Comparison of ENCODE assay signal across 1 cellular context in the genomic region with DNA sequence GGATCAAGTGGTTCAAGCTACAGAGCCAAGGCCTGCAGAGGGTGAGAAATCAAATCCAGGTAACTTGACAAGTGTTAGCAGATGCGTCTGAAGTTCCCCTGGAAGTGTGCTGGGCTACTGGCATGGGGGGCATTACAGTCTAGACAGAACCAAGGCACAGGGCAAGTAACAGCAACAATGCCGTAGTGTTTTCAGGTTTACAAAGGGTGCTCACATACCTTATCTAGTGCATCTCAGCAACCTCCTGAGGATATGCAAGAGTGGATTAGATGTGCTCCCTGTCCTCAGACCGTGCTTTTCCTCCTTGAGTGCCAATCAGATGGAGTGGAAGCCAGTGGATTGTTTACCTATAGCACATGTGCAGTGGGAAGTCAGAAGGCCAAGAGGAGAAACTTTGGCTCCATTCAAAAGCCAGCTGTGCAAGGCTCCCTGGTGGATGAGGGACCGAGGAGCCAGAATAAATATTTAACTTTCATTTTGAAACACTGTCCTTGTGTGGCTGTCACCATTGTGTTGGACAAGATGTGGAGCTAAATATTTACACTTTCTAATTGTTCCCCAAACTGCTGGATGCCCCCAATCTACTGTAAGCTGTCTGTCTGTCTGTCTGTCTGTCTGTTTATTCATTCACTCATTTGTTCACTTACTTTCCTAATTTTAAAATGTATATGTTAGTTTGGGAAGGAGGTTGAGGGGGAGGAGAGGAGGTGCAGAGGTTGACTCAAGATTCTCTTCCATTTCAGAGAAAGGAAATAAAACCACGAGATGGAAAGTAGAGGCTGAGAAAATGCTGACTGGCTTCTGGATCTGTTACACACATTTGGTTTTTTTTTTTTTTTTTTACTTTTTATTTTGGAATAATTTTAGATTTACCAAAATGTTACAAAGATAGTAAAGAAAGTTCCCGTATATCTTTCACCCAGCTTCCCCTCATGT.
A peak's percentile ranks its signal among the peaks of the same experiment; 100 is the strongest.
TF ChIP-seq lines count a peak whose summit lies in the region.

No MANE protein-coding gene starts in this region.

TF ChIP-seq in HepG2, 621 proteins besides CTCF, POLR2A, EP300 and RAD21 (continued from another document and continues in another):
- TF ChIP-seq ZNF609 (CRISPR knock-in tag; IDR thresholded peaks at IDR 0.05; ENCODE audit: borderline replicate concordance) (peak; percentile 88), ZFP36 (IDR thresholded peaks at IDR 0.05; ENCODE audit: borderline replicate concordance, low read depth, low read length, partially characterized antibody) (no peak), MEF2D (CRISPR knock-in tag; IDR thresholded peaks at IDR 0.05) (0 out of 2 replicates have a peak, but pooled peaks have one; percentile 31), SKI (IDR thresholded peaks at IDR 0.05; ENCODE audit: partially characterized antibody) (no peak), EZH2 (conservative IDR thresholded peaks at IDR 0.05; ENCODE audit: low read depth, low read length) (no peak), ZNF180 (CRISPR knock-in tag; IDR thresholded peaks at IDR 0.05; ENCODE audit: borderline replicate concordance, low read depth) (no peak), ZNF576 (CRISPR knock-in tag; IDR thresholded peaks at IDR 0.05) (no peak), ZBTB1 (CRISPR knock-in tag; IDR thresholded peaks at IDR 0.05; ENCODE audit: borderline replicate concordance) (no peak), GPBP1L1 (CRISPR knock-in tag; IDR thresholded peaks at IDR 0.05) (no peak), AKAP8 (CRISPR knock-in tag; IDR thresholded peaks at IDR 0.05) (no peak), HDAC1 (CRISPR knock-in tag; IDR thresholded peaks at IDR 0.05) (peak; percentile 75), PBX2 (CRISPR knock-in tag; IDR thresholded peaks at IDR 0.05) (no peak), NCOR1 (IDR thresholded peaks at IDR 0.05; ENCODE audit: borderline replicate concordance, low read length) (peak; percentile 48; the same call in 1 of the 2 replicates), ZNF160 (CRISPR knock-in tag; IDR thresholded peaks at IDR 0.05) (no peak), ATF1 (CRISPR knock-in tag; IDR thresholded peaks at IDR 0.05) (0 out of 2 replicates have a peak, but pooled peaks have one; percentile 30), MAZ (IDR thresholded peaks at IDR 0.05; ENCODE audit: borderline replicate concordance, low read depth, low read length) (no peak), MAZ (CRISPR knock-in tag; IDR thresholded peaks at IDR 0.05; ENCODE audit: low read depth) (no peak), SNRNP70 (IDR thresholded peaks at IDR 0.05; ENCODE audit: low read depth, low read length) (no peak), GFI1 (CRISPR knock-in tag; IDR thresholded peaks at IDR 0.05; ENCODE audit: borderline replicate concordance) (no peak), ZNF780A (CRISPR knock-in tag; IDR thresholded peaks at IDR 0.05) (no peak), FOSL2 (CRISPR knock-in tag; IDR thresholded peaks at IDR 0.05) (no peak), MLX (CRISPR knock-in tag; IDR thresholded peaks at IDR 0.05) (no peak), NCOA5 (CRISPR knock-in tag; IDR thresholded peaks at IDR 0.05) (no peak), HOXD1 (CRISPR knock-in tag; IDR thresholded peaks at IDR 0.05) (no peak), ZNF296 (CRISPR knock-in tag; conservative IDR thresholded peaks at IDR 0.05) (no peak), ASH2L (IDR thresholded peaks at IDR 0.05; ENCODE audit: insufficient read length, low read depth, low read length) (peak; percentile 20), NR2F6 (IDR thresholded peaks at IDR 0.05) (peak; percentile 62), NR2F6 (CRISPR knock-in tag; IDR thresholded peaks at IDR 0.05) (peak; percentile 42; the same call in 1 of the 2 replicates), PREB (CRISPR knock-in tag; IDR thresholded peaks at IDR 0.05) (no peak), ZNF430 (CRISPR knock-in tag; IDR thresholded peaks at IDR 0.05) (no peak)
- TF ChIP-seq, protein P1, sequence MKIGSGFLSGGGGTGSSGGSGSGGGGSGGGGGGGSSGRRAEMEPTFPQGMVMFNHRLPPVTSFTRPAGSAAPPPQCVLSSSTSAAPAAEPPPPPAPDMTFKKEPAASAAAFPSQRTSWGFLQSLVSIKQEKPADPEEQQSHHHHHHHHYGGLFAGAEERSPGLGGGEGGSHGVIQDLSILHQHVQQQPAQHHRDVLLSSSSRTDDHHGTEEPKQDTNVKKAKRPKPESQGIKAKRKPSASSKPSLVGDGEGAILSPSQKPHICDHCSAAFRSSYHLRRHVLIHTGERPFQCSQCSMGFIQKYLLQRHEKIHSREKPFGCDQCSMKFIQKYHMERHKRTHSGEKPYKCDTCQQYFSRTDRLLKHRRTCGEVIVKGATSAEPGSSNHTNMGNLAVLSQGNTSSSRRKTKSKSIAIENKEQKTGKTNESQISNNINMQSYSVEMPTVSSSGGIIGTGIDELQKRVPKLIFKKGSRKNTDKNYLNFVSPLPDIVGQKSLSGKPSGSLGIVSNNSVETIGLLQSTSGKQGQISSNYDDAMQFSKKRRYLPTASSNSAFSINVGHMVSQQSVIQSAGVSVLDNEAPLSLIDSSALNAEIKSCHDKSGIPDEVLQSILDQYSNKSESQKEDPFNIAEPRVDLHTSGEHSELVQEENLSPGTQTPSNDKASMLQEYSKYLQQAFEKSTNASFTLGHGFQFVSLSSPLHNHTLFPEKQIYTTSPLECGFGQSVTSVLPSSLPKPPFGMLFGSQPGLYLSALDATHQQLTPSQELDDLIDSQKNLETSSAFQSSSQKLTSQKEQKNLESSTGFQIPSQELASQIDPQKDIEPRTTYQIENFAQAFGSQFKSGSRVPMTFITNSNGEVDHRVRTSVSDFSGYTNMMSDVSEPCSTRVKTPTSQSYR (CRISPR knock-in tag; IDR thresholded peaks at IDR 0.05; ENCODE audit: borderline replicate concordance), result no peak; the same call in 1 of the 2 replicates
- TF ChIP-seq, protein P2, sequence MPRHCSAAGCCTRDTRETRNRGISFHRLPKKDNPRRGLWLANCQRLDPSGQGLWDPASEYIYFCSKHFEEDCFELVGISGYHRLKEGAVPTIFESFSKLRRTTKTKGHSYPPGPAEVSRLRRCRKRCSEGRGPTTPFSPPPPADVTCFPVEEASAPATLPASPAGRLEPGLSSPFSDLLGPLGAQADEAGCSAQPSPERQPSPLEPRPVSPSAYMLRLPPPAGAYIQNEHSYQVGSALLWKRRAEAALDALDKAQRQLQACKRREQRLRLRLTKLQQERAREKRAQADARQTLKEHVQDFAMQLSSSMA (CRISPR knock-in tag; IDR thresholded peaks at IDR 0.05), result no peak
